In the genomic region with DNA sequence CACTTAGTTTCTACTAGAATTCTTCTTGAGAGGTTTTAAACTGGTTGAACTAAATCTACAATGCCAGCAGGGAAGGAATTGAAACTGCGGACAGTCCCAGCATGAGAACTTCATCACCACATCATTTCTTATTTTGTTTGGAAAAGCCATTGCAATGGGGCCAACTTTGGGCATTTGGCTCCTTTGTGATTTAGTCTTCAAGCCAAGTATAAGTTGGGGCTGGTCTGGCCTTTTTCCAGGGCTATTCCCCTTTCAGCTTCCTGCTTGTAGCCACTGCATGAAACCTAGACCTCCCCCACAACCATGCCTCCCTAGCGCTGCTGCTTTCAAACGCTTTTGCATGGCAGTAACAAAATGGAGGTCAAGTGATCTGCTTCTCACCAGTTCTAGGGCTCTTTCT, we compare ENCODE assay signal across 36 cellular contexts.
"Had no signal": no experiment of that assay in that cellular context is flagged by ENCODE, and none has a peak within 500 bp of the region (broad histone marks: within the 10 kb centered on the region; RNA-seq: fewer than 3 reads in every experiment).

No MANE protein-coding gene starts in this region.

- H3K9me3 Mint-ChIP-seq: activated B cell treated with CpG ODN at 0.5 μM for 24 hours; activated naive CD4-positive, alpha-beta T cell treated with anti-CD3 and anti-CD28 coated beads for 36 hours; activated naive CD4-positive, alpha-beta T cell treated with anti-CD3 and anti-CD28 coated beads, Interleukin-2, amount 50 U/mL, for 24 hours; activated naive CD8-positive, alpha-beta T cell treated with anti-CD3 and anti-CD28 coated beads for 36 hours; activated naive CD8-positive, alpha-beta T cell treated with anti-CD3 and anti-CD28 coated beads, Interleukin-2, amount 50 U/mL, for 24 hours; activated T-helper 1 cell treated with anti-CD3 and anti-CD28 coated beads, Interleukin-12 subunit alpha, Interleukin-12 subunit beta, Interleukin-2, Interleukin-4 antibody, amounts not matched to agents 30 ng/mL and 10 ng/mL and 1 ng/mL, durations not matched to agents 14 hours and 24 hours and 36 hours; activated T-helper 2 cell treated with anti-CD3 and anti-CD28 coated beads, Interferon-gamma antibody, Interleukin-2, Interleukin-4, amounts not matched to agents 10 μg/mL and 5 μg/mL and 100 μg/mL, durations not matched to agents 14 hours and 24 hours and 36 hours; brain; T-helper 2 cell treated with Interferon-gamma antibody and Interleukin-4, amounts not matched to agents 5 μg/mL and 100 μg/mL, for 36 hours had no signal

- H3K27ac ChIP-seq: adrenal gland, breast epithelium, cardiac muscle cell, epithelial cell of prostate, esophagus squamous epithelium, WERI-Rb-1 had no signal

- H3K27me3 ChIP-seq: adrenal gland, breast epithelium, cardiac muscle cell, esophagus squamous epithelium had no signal

- H3K27ac Mint-ChIP-seq: activated B cell treated with CpG ODN at 0.5 μM for 24 hours; activated CD8-positive, alpha-beta memory T cell treated with anti-CD3 and anti-CD28 coated beads, Interleukin-2, amount 10 ng/mL, durations not matched to agents 7 days and 5 days; activated CD8-positive, alpha-beta T cell treated with anti-CD3 and anti-CD28 coated beads, Interleukin-2, amount 10 ng/mL, durations not matched to agents 7 days and 5 days; activated naive CD4-positive, alpha-beta T cell treated with anti-CD3 and anti-CD28 coated beads for 36 hours; activated naive CD4-positive, alpha-beta T cell treated with anti-CD3 and anti-CD28 coated beads, Interleukin-2, amount 50 U/mL, for 24 hours; activated naive CD8-positive, alpha-beta T cell treated with anti-CD3 and anti-CD28 coated beads for 36 hours; activated naive CD8-positive, alpha-beta T cell treated with anti-CD3 and anti-CD28 coated beads, Interleukin-2, amount 50 U/mL, for 24 hours; activated T-helper 1 cell treated with anti-CD3 and anti-CD28 coated beads, Interleukin-12 subunit alpha, Interleukin-12 subunit beta, Interleukin-2, Interleukin-4 antibody, amounts not matched to agents 30 ng/mL and 10 ng/mL and 1 ng/mL, durations not matched to agents 14 hours and 24 hours and 36 hours; activated T-helper 2 cell treated with anti-CD3 and anti-CD28 coated beads, Interferon-gamma antibody, Interleukin-2, Interleukin-4, amounts not matched to agents 10 μg/mL and 5 μg/mL and 100 μg/mL, durations not matched to agents 14 hours and 24 hours and 36 hours; T-helper 2 cell treated with Interferon-gamma antibody and Interleukin-4, amounts not matched to agents 5 μg/mL and 100 μg/mL, for 36 hours had no signal

- H3K4me1 ChIP-seq: adrenal gland, breast epithelium, esophagus squamous epithelium had no signal

- H3K36me3 ChIP-seq: adrenal gland, breast epithelium, WERI-Rb-1 had no signal

- H3K4me3 Mint-ChIP-seq: activated B cell treated with CpG ODN at 0.5 μM for 24 hours; activated CD8-positive, alpha-beta memory T cell treated with anti-CD3 and anti-CD28 coated beads, Interleukin-2, amount 10 ng/mL, durations not matched to agents 7 days and 5 days; activated CD8-positive, alpha-beta T cell treated with anti-CD3 and anti-CD28 coated beads, Interleukin-2, amount 10 ng/mL, durations not matched to agents 7 days and 5 days; activated naive CD4-positive, alpha-beta T cell treated with anti-CD3 and anti-CD28 coated beads for 36 hours; activated naive CD4-positive, alpha-beta T cell treated with anti-CD3 and anti-CD28 coated beads, Interleukin-2, amount 50 U/mL, for 24 hours; activated naive CD8-positive, alpha-beta T cell treated with anti-CD3 and anti-CD28 coated beads for 36 hours; activated naive CD8-positive, alpha-beta T cell treated with anti-CD3 and anti-CD28 coated beads, Interleukin-2, amount 50 U/mL, for 24 hours; activated T-helper 1 cell treated with anti-CD3 and anti-CD28 coated beads, Interleukin-12 subunit alpha, Interleukin-12 subunit beta, Interleukin-2, Interleukin-4 antibody, amounts not matched to agents 30 ng/mL and 10 ng/mL and 1 ng/mL, durations not matched to agents 14 hours and 24 hours and 36 hours; brain; T-helper 2 cell treated with Interferon-gamma antibody and Interleukin-4, amounts not matched to agents 5 μg/mL and 100 μg/mL, for 36 hours had no signal

- ATAC-seq: activated CD4-positive, CD25-positive, alpha-beta regulatory T cell treated with anti-CD3 and anti-CD28 coated beads, Interleukin-2, amount 50 U/mL, for 24 hours; activated CD8-positive, alpha-beta memory T cell treated with anti-CD3 and anti-CD28 coated beads, Interleukin-2, amount 10 ng/mL, durations not matched to agents 7 days and 5 days; activated CD8-positive, alpha-beta T cell treated with anti-CD3 and anti-CD28 coated beads, Interleukin-2, amount 10 ng/mL, durations not matched to agents 7 days and 5 days; activated naive CD8-positive, alpha-beta T cell treated with anti-CD3 and anti-CD28 coated beads, Interleukin-2, amount 50 U/mL, for 24 hours; T-helper 17 cell had no signal

- FAIRE-seq: colon, endometrium, endothelial cell of umbilical vein had no signal

- H3K27me3 Mint-ChIP-seq: activated B cell treated with CpG ODN at 0.5 μM for 24 hours; activated CD8-positive, alpha-beta memory T cell treated with anti-CD3 and anti-CD28 coated beads, Interleukin-2, amount 10 ng/mL, durations not matched to agents 7 days and 5 days; activated naive CD4-positive, alpha-beta T cell treated with anti-CD3 and anti-CD28 coated beads, Interleukin-2, amount 50 U/mL, for 24 hours; activated naive CD8-positive, alpha-beta T cell treated with anti-CD3 and anti-CD28 coated beads for 36 hours; activated naive CD8-positive, alpha-beta T cell treated with anti-CD3 and anti-CD28 coated beads, Interleukin-2, amount 50 U/mL, for 24 hours; brain; T-helper 17 cell had no signal

- H3K4me3 ChIP-seq: adrenal gland, breast epithelium, cardiac muscle cell, esophagus squamous epithelium had no signal

- DNase-seq: activated B cell treated with CpG ODN at 0.5 μM for 24 hours; activated CD4-positive, alpha-beta T cell treated with anti-CD3 and anti-CD28 coated beads for 48 hours; activated CD4-positive, alpha-beta T cell treated with anti-CD3 and anti-CD28 coated beads, Interleukin-2, amount 50 U/mL, for 1 hour; activated CD4-positive, alpha-beta T cell treated with anti-CD3 and anti-CD28 coated beads, Interleukin-2, amount 50 U/mL, for 48 hours; activated CD8-positive, alpha-beta memory T cell treated with anti-CD3 and anti-CD28 coated beads, Interleukin-2, amount 10 ng/mL, durations not matched to agents 7 days and 5 days; activated CD8-positive, alpha-beta memory T cell treated with anti-CD3 and anti-CD28 coated beads, Interleukin-2, amount 50 U/mL, for 4 hours; activated CD8-positive, alpha-beta T cell treated with anti-CD3 and anti-CD28 coated beads, Interleukin-2, amount 10 ng/mL, durations not matched to agents 7 days and 5 days; activated effector memory CD4-positive, alpha-beta T cell treated with anti-CD3 and anti-CD28 coated beads, Interleukin-2, amount 50 U/mL, for 16 hours; activated naive CD4-positive, alpha-beta T cell treated with anti-CD3 and anti-CD28 coated beads for 36 hours; activated naive CD8-positive, alpha-beta T cell treated with anti-CD3 and anti-CD28 coated beads for 36 hours; activated naive CD8-positive, alpha-beta T cell treated with anti-CD3 and anti-CD28 coated beads, Interleukin-2, amount 50 U/mL, for 24 hours; activated T-cell treated with anti-CD3 and anti-CD28 coated beads, Interleukin-2, amount 50 U/mL, for 1 hour; activated T-cell treated with anti-CD3 and anti-CD28 coated beads, Interleukin-2, amount 50 U/mL, for 48 hours; adrenal gland; amygdala; central memory CD4-positive, alpha-beta T cell; effector CD8-positive, alpha-beta T cell; esophagus squamous epithelium; foreskin melanocyte; head of caudate nucleus; T-helper 1 cell; T-helper 17 cell; T1000; WERI-Rb-1 had no signal

- H3K4me1 Mint-ChIP-seq: activated B cell treated with CpG ODN at 0.5 μM for 24 hours; activated naive CD8-positive, alpha-beta T cell treated with anti-CD3 and anti-CD28 coated beads for 36 hours had no signal

- H3K9me3 ChIP-seq: adrenal gland, breast epithelium, esophagus squamous epithelium had no signal
